Comparison of ENCODE assay signal across 33 cellular contexts in the genomic region with DNA sequence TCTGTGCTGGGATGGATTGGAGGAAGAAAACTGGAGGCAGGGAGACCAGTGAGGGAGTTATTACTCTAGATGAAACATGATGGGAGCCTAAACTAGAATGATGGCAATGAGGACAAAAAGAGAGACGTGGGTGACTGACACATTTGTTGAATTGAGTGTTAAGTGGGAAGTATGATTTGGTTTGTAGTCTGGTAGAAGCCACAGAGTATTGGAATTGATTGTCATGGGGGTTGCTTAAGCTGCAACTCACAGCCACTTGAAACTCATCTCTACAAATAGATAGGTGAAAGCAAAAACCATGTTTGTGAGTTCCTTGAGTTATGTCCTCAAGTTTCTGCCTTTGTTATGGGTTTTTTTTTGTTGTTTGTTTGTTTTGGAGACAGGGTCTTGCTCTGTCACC. TPM values are rescaled to one million over a fixed set of nuclear protein-coding genes. Genes with fewer than 3 reads are reported as not detected.
"Had no signal": no experiment of that assay in that cellular context is flagged by ENCODE, and none has a peak within 500 bp of the region (broad histone marks: within the 10 kb centered on the region; RNA-seq: fewer than 3 reads in every experiment).

No MANE protein-coding gene starts in this region.

- H3K4me3 Mint-ChIP-seq: activated B cell treated with CpG ODN at 0.5 μM for 24 hours; activated CD4-positive, alpha-beta memory T cell treated with anti-CD3 and anti-CD28 coated beads for 36 hours; activated CD4-positive, alpha-beta T cell treated with anti-CD3 and anti-CD28 coated beads for 36 hours; activated CD4-positive, alpha-beta T cell treated with anti-CD3 and anti-CD28 coated beads, Interleukin-2, amount 10 ng/mL, durations not matched to agents 24 days and 14 days; activated naive CD4-positive, alpha-beta T cell treated with anti-CD3 and anti-CD28 coated beads, Interleukin-2, amount 10 ng/mL, durations not matched to agents 7 days and 5 days; activated naive CD8-positive, alpha-beta T cell treated with anti-CD3 and anti-CD28 coated beads, Interleukin-2, amount 10 ng/mL, durations not matched to agents 7 days and 5 days; activated T-helper 1 cell treated with anti-CD3 and anti-CD28 coated beads, Interleukin-12 subunit alpha, Interleukin-12 subunit beta, Interleukin-2, Interleukin-4 antibody, amounts not matched to agents 30 ng/mL and 10 ng/mL and 1 ng/mL, durations not matched to agents 14 hours and 24 hours and 36 hours; brain; T-cell; T-helper 1 cell treated with Interleukin-12 subunit alpha and Interleukin-12 subunit beta and Interleukin-4 antibody, amounts not matched to agents 30 μg/mL and 1 μg/mL, for 36 hours; T-helper 2 cell treated with Interferon-gamma antibody and Interleukin-4, amounts not matched to agents 5 μg/mL and 100 μg/mL, for 36 hours had no signal

- DNase-seq: activated B cell treated with CpG ODN at 0.5 μM for 24 hours; activated CD4-positive, alpha-beta memory T cell treated with anti-CD3 and anti-CD28 coated beads for 36 hours; activated CD4-positive, alpha-beta T cell treated with anti-CD3 and anti-CD28 coated beads for 36 hours; activated CD4-positive, alpha-beta T cell treated with anti-CD3 and anti-CD28 coated beads, Interleukin-2, amount 10 ng/mL, durations not matched to agents 24 days and 14 days; activated CD8-positive, alpha-beta memory T cell treated with anti-CD3 and anti-CD28 coated beads, Interleukin-2, amount 50 U/mL, for 48 hours; activated gamma-delta T cell; activated naive CD4-positive, alpha-beta T cell; activated naive CD4-positive, alpha-beta T cell treated with anti-CD3 and anti-CD28 coated beads, Interleukin-2, amount 10 ng/mL, durations not matched to agents 7 days and 5 days; activated naive CD8-positive, alpha-beta T cell treated with anti-CD3 and anti-CD28 coated beads, Interleukin-2, amount 10 ng/mL, durations not matched to agents 7 days and 5 days; activated T-cell treated with anti-CD3 and anti-CD28 coated beads for 4 hours; activated T-cell treated with anti-CD3 and anti-CD28 coated beads, Interleukin-2, amount 50 U/mL, for 48 hours; central memory CD4-positive, alpha-beta T cell; cerebellar nuclear complex; colonic mucosa; effector CD8-positive, alpha-beta T cell; esophagus squamous epithelium; foreskin melanocyte; heart right ventricle; T-cell; T1000; WERI-Rb-1 had no signal

- ATAC-seq: activated CD4-positive, alpha-beta T cell treated with anti-CD3 and anti-CD28 coated beads for 36 hours; activated CD4-positive, CD25-positive, alpha-beta regulatory T cell treated with anti-CD3 and anti-CD28 coated beads, Interleukin-2, amount 50 U/mL, for 24 hours; gastroesophageal sphincter; heart right ventricle; T-cell had no signal

- H3K36me3 ChIP-seq: breast epithelium, colonic mucosa had no signal

- H3K9me3 Mint-ChIP-seq: activated B cell treated with CpG ODN at 0.5 μM for 24 hours; activated CD4-positive, alpha-beta memory T cell treated with anti-CD3 and anti-CD28 coated beads for 36 hours; activated CD4-positive, alpha-beta T cell treated with anti-CD3 and anti-CD28 coated beads, Interleukin-2, amount 10 ng/mL, durations not matched to agents 24 days and 14 days; activated naive CD4-positive, alpha-beta T cell treated with anti-CD3 and anti-CD28 coated beads, Interleukin-2, amount 10 ng/mL, durations not matched to agents 7 days and 5 days; activated naive CD4-positive, alpha-beta T cell treated with anti-CD3 and anti-CD28 coated beads, Interleukin-2, amount 50 U/mL, for 72 hours; activated naive CD8-positive, alpha-beta T cell treated with anti-CD3 and anti-CD28 coated beads, Interleukin-2, amount 10 ng/mL, durations not matched to agents 7 days and 5 days; activated T-helper 1 cell treated with anti-CD3 and anti-CD28 coated beads, Interleukin-12 subunit alpha, Interleukin-12 subunit beta, Interleukin-2, Interleukin-4 antibody, amounts not matched to agents 30 ng/mL and 10 ng/mL and 1 ng/mL, durations not matched to agents 14 hours and 24 hours and 36 hours; brain; T-cell; T-helper 1 cell treated with Interleukin-12 subunit alpha and Interleukin-12 subunit beta and Interleukin-4 antibody, amounts not matched to agents 30 μg/mL and 1 μg/mL, for 36 hours; T-helper 2 cell treated with Interferon-gamma antibody and Interleukin-4, amounts not matched to agents 5 μg/mL and 100 μg/mL, for 36 hours had no signal

- H3K27ac ChIP-seq: ascending aorta, breast epithelium, cardiac muscle cell, colonic mucosa, epithelial cell of prostate, esophagus squamous epithelium, gastroesophageal sphincter, heart right ventricle, WERI-Rb-1 had no signal

- H3K36me3 Mint-ChIP-seq: activated naive CD4-positive, alpha-beta T cell treated with anti-CD3 and anti-CD28 coated beads, Interleukin-2, amount 50 U/mL, for 72 hours had no signal

- H3K27me3 ChIP-seq: ascending aorta, breast epithelium, cardiac muscle cell, colonic mucosa, esophagus squamous epithelium, gastroesophageal sphincter, heart right ventricle had no signal

- H3K4me3 ChIP-seq: ascending aorta, breast epithelium, cardiac muscle cell, colonic mucosa, esophagus squamous epithelium, gastroesophageal sphincter, heart right ventricle had no signal

- H3K4me1 ChIP-seq: ascending aorta, breast epithelium, colonic mucosa, gastroesophageal sphincter, heart right ventricle had no signal

- H3K27me3 Mint-ChIP-seq: activated B cell treated with CpG ODN at 0.5 μM for 24 hours; activated CD4-positive, alpha-beta memory T cell treated with anti-CD3 and anti-CD28 coated beads for 36 hours; activated CD4-positive, alpha-beta T cell treated with anti-CD3 and anti-CD28 coated beads for 36 hours; activated CD4-positive, alpha-beta T cell treated with anti-CD3 and anti-CD28 coated beads, Interleukin-2, amount 10 ng/mL, durations not matched to agents 24 days and 14 days; activated naive CD4-positive, alpha-beta T cell treated with anti-CD3 and anti-CD28 coated beads, Interleukin-2, amount 10 ng/mL, durations not matched to agents 7 days and 5 days; activated naive CD8-positive, alpha-beta T cell treated with anti-CD3 and anti-CD28 coated beads, Interleukin-2, amount 10 ng/mL, durations not matched to agents 7 days and 5 days; brain; T-cell had no signal

- H3K4me1 Mint-ChIP-seq: activated CD4-positive, alpha-beta T cell treated with anti-CD3 and anti-CD28 coated beads, Interleukin-2, amount 10 ng/mL, durations not matched to agents 24 days and 14 days; activated naive CD4-positive, alpha-beta T cell treated with anti-CD3 and anti-CD28 coated beads, Interleukin-2, amount 10 ng/mL, durations not matched to agents 7 days and 5 days; activated naive CD8-positive, alpha-beta T cell treated with anti-CD3 and anti-CD28 coated beads, Interleukin-2, amount 10 ng/mL, durations not matched to agents 7 days and 5 days; brain; T-cell had no signal

- H3K9me3 ChIP-seq: ascending aorta, breast epithelium, colonic mucosa, esophagus squamous epithelium, gastroesophageal sphincter, heart right ventricle had no signal

- H3K27ac Mint-ChIP-seq: activated B cell treated with CpG ODN at 0.5 μM for 24 hours; activated CD4-positive, alpha-beta memory T cell treated with anti-CD3 and anti-CD28 coated beads for 36 hours; activated CD4-positive, alpha-beta T cell treated with anti-CD3 and anti-CD28 coated beads for 36 hours; activated CD4-positive, alpha-beta T cell treated with anti-CD3 and anti-CD28 coated beads, Interleukin-2, amount 10 ng/mL, durations not matched to agents 24 days and 14 days; activated naive CD4-positive, alpha-beta T cell treated with anti-CD3 and anti-CD28 coated beads, Interleukin-2, amount 10 ng/mL, durations not matched to agents 7 days and 5 days; activated naive CD8-positive, alpha-beta T cell treated with anti-CD3 and anti-CD28 coated beads, Interleukin-2, amount 10 ng/mL, durations not matched to agents 7 days and 5 days; activated T-helper 1 cell treated with anti-CD3 and anti-CD28 coated beads, Interleukin-12 subunit alpha, Interleukin-12 subunit beta, Interleukin-2, Interleukin-4 antibody, amounts not matched to agents 30 ng/mL and 10 ng/mL and 1 ng/mL, durations not matched to agents 14 hours and 24 hours and 36 hours; T-cell; T-helper 1 cell treated with Interleukin-12 subunit alpha and Interleukin-12 subunit beta and Interleukin-4 antibody, amounts not matched to agents 30 μg/mL and 1 μg/mL, for 36 hours; T-helper 2 cell treated with Interferon-gamma antibody and Interleukin-4, amounts not matched to agents 5 μg/mL and 100 μg/mL, for 36 hours had no signal

RNA-seq across cellular contexts. Expression of a gene that starts 28.4 kb away (rescaled TPM):
- total RNA-seq: activated CD4-positive, alpha-beta memory T cell treated with anti-CD3 and anti-CD28 coated beads for 36 hours; activated CD4-positive, alpha-beta T cell treated with anti-CD3 and anti-CD28 coated beads for 36 hours; activated CD4-positive, alpha-beta T cell treated with anti-CD3 and anti-CD28 coated beads, Interleukin-2, amount 10 ng/mL, durations not matched to agents 24 days and 14 days; activated naive CD4-positive, alpha-beta T cell treated with anti-CD3 and anti-CD28 coated beads, Interleukin-2, amount 50 U/mL, for 72 hours; activated T-helper 1 cell treated with anti-CD3 and anti-CD28 coated beads, Interleukin-12 subunit alpha, Interleukin-12 subunit beta, Interleukin-2, Interleukin-4 antibody, amounts not matched to agents 30 ng/mL and 10 ng/mL and 1 ng/mL, durations not matched to agents 14 hours and 24 hours and 36 hours; glomerular endothelial cell had no signal
